In genomic region chr12:125330645-125331341, GRCh38 we compare ENCODE assay signal across 8 cellular contexts.
A peak's percentile ranks its signal among the peaks of the same experiment; 100 is the strongest.
DNase-seq lines count a peak whose midpoint lies in the region; ATAC-seq and TF ChIP-seq lines count a peak whose summit lies in the region.

No MANE protein-coding gene starts in this region.

- in situ Hi-C loops in astrocyte of the cerebellum (cut with HindIII; ENCODE audit: low sequenced_read_pairs) = no loop called here

- ATAC-seq in GM18861 (IDR thresholded peaks at IDR 0.05; ENCODE audit: unreplicated experiment) = peak; percentile 73
- peak; percentile 83 for ATAC-seq in HG03196 (IDR thresholded peaks at IDR 0.05; ENCODE audit: unreplicated experiment)
- no peak for ATAC-seq in HG03378 (IDR thresholded peaks at IDR 0.05; ENCODE audit: unreplicated experiment)

- H3K9ac ChIP-seq in SK-N-SH = no peak overlapping the region

- no peaks in the 10 kb centered on the region for H3K9me2 ChIP-seq in SK-N-SH

- H2AFZ ChIP-seq in SK-N-SH (ENCODE audit: low read depth) = peak overlapping the region; percentile 74

- H3K27ac ChIP-seq in SK-N-SH (ENCODE audit: low read depth in 2 of 2, low read length in 1 of 2) = no peak overlapping the region

- TF ChIP-seq CTCF in SK-N-SH (IDR thresholded peaks at IDR 0.05) (peak; percentile 79), astrocyte of the cerebellum (IDR thresholded peaks at IDR 0.05; ENCODE audit: low read depth, low read length, missing control alignments) (peak; percentile 86)

- H3K4me2 ChIP-seq in SK-N-SH = peak overlapping the region; percentile 85

- H3K27me3 ChIP-seq in SK-N-SH (ENCODE audit: insufficient read depth) = no peaks in the 10 kb centered on the region

- DNase-seq in AG08396 (ENCODE audit: low spot score) (peak; percentile 79), SK-N-SH (peak; percentile 93), astrocyte of the cerebellum (ENCODE audit: low read depth) (no peak), hypothalamus (lab: John Stamatoyannopoulos, UW) (peak in 50 of 51 donors; percentile 8 to 90 (median 61)), retina (peak; percentile 87)

- no peaks in the 10 kb centered on the region for H3K9me3 ChIP-seq in SK-N-SH

- POLR2A ChIA-PET in SK-N-SH (lab: Yijun Ruan, JAX) = no interaction called here

- TF ChIP-seq EP300 in SK-N-SH (IDR thresholded peaks at IDR 0.05; ENCODE audit: borderline replicate concordance in 1 of 2, low read depth in 1 of 2, low read length in 1 of 2) = no peak

- 3% methylated on average over 14 of the region's 30 CpGs for WGBS in SK-N-SH (ENCODE audit: low lambda C conversion rate)

- H3K79me2 ChIP-seq in SK-N-SH (ENCODE audit: insufficient read depth) = no peaks in the 10 kb centered on the region

- H3F3A ChIP-seq in SK-N-SH (replicated peaks; ENCODE audit: insufficient read depth) = no peaks in the 10 kb centered on the region

- H3K4me3 ChIP-seq in SK-N-SH (ENCODE audit: low read depth in 2 of 2, low read length in 1 of 2) = peak overlapping the region; percentile 47 to 56
- H3K4me3 ChIP-seq in astrocyte of the cerebellum (ENCODE audit: low read depth, low read length) = peak overlapping the region; percentile 49

- H3K4me1 ChIP-seq in SK-N-SH (ENCODE audit: control insufficient read depth in 1 of 2, insufficient read depth in 2 of 2, low read depth in 1 of 2, low read length in 1 of 2) = no peaks in the 10 kb centered on the region; a peak in 1 of 4 replicates

- H3K36me3 ChIP-seq in SK-N-SH (replicated peaks in 1 of 2; ENCODE audit: control insufficient read depth in 1 of 2, insufficient read depth in 2 of 2, low read length in 1 of 2) = no peaks in the 10 kb centered on the region

- peak; percentile 65 for TF ChIP-seq RAD21 in SK-N-SH (IDR thresholded peaks at IDR 0.05; ENCODE audit: low read length)

- H4K20me1 ChIP-seq in SK-N-SH (ENCODE audit: insufficient read depth) = no peaks in the 10 kb centered on the region

- CTCF ChIA-PET in SK-N-SH (lab: Yijun Ruan, JAX) = interaction anchor here (0.6 to 2.1 kb wide), 26 partner anchors 9 to 1448 kb away, joined by 3 to 20 read pairs (median 4); no protein-coding TSS in a partner anchor

TF ChIP-seq in SK-N-SH, 30 proteins besides CTCF, POLR2A, EP300 and RAD21:
- no peak for TF ChIP-seq JUND (IDR thresholded peaks at IDR 0.05)
- TF ChIP-seq SMC3 (IDR thresholded peaks at IDR 0.05; ENCODE audit: low read depth, low read length) = peak; percentile 42
- no peak for TF ChIP-seq ELF1 (IDR thresholded peaks at IDR 0.05)
